Comparison of ENCODE assay signal across 1 cellular context in the genomic region with DNA sequence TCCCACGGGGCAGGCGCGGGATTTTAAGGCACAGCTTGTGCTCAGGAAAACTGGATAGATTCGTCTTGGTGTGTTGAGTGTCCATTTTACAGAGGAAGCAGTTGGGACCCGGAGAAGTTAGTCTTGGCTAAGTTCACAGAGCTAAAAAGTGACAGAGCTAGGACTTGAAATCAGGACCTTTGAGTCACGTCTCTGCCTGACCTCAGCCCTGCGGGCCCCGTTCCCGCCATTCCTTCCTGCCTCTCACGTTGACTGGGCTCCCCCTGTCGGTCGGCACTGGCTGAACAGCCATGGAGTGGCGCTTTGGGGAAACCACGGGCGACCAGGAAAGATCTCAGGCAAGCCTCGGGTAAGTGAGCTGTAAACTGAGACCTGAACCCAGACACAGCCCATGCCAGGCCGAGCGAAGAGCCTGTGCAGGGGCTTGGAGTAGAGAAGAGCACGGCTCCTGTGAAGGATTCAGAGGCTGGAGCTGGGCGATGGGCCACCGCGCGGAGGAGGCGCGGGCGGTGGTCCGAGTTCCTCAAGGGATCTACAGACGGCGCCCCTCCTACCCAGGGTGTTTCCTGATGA.
TF ChIP-seq lines count a peak whose summit lies in the region.

No MANE protein-coding gene starts in this region.

TF ChIP-seq in HepG2, 621 proteins besides CTCF, POLR2A, EP300 and RAD21 (continued from another document and continues in another):
- TF ChIP-seq ZBTB34 (CRISPR knock-in tag; IDR thresholded peaks at IDR 0.05): no peak
- TF ChIP-seq NFIC (IDR thresholded peaks at IDR 0.05; ENCODE audit: low read length): no peak
- TF ChIP-seq TEAD3 (CRISPR knock-in tag; optimal IDR thresholded peaks at IDR 0.05; ENCODE audit: borderline replicate concordance): peak; percentile 73
- TF ChIP-seq, protein P1, sequence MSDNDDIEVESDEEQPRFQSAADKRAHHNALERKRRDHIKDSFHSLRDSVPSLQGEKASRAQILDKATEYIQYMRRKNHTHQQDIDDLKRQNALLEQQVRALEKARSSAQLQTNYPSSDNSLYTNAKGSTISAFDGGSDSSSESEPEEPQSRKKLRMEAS (IDR thresholded peaks at IDR 0.05): peak; percentile 91
- no peak for TF ChIP-seq ZNF282 (IDR thresholded peaks at IDR 0.05; ENCODE audit: partially characterized antibody)
- peak; percentile 55; the same call in 1 of the 2 replicates for TF ChIP-seq SMAD1 (CRISPR knock-in tag; IDR thresholded peaks at IDR 0.05; ENCODE audit: borderline replicate concordance, low read depth)
- TF ChIP-seq TCF12 (IDR thresholded peaks at IDR 0.05): no peak
- TF ChIP-seq TCF12 (CRISPR knock-in tag; IDR thresholded peaks at IDR 0.05): no peak
- TF ChIP-seq ZNF274 (CRISPR knock-in tag; IDR thresholded peaks at IDR 0.05): no peak
- TF ChIP-seq DDIT3 (CRISPR knock-in tag; IDR thresholded peaks at IDR 0.05): no peak
- TF ChIP-seq, protein P2, sequence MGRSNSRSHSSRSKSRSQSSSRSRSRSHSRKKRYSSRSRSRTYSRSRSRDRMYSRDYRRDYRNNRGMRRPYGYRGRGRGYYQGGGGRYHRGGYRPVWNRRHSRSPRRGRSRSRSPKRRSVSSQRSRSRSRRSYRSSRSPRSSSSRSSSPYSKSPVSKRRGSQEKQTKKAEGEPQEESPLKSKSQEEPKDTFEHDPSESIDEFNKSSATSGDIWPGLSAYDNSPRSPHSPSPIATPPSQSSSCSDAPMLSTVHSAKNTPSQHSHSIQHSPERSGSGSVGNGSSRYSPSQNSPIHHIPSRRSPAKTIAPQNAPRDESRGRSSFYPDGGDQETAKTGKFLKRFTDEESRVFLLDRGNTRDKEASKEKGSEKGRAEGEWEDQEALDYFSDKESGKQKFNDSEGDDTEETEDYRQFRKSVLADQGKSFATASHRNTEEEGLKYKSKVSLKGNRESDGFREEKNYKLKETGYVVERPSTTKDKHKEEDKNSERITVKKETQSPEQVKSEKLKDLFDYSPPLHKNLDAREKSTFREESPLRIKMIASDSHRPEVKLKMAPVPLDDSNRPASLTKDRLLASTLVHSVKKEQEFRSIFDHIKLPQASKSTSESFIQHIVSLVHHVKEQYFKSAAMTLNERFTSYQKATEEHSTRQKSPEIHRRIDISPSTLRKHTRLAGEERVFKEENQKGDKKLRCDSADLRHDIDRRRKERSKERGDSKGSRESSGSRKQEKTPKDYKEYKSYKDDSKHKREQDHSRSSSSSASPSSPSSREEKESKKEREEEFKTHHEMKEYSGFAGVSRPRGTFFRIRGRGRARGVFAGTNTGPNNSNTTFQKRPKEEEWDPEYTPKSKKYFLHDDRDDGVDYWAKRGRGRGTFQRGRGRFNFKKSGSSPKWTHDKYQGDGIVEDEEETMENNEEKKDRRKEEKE (IDR thresholded peaks at IDR 0.05): no peak
- TF ChIP-seq MATR3 (CRISPR knock-in tag; IDR thresholded peaks at IDR 0.05): no peak
- TF ChIP-seq SMAD9 (CRISPR knock-in tag; IDR thresholded peaks at IDR 0.05): no peak
- no peak for TF ChIP-seq NR2F2 (IDR thresholded peaks at IDR 0.05; ENCODE audit: borderline replicate concordance, low read depth)
- TF ChIP-seq MEIS1 (CRISPR knock-in tag; IDR thresholded peaks at IDR 0.05; ENCODE audit: borderline replicate concordance): no peak
- TF ChIP-seq ELF1 (CRISPR knock-in tag; IDR thresholded peaks at IDR 0.05): peak; percentile 39; the same call in 1 of the 2 replicates
- TF ChIP-seq ZBTB21 (CRISPR knock-in tag; IDR thresholded peaks at IDR 0.05): no peak
- no peak for TF ChIP-seq AKAP8 (CRISPR knock-in tag; IDR thresholded peaks at IDR 0.05)
- no peak for TF ChIP-seq CSRNP1 (CRISPR knock-in tag; IDR thresholded peaks at IDR 0.05)
- TF ChIP-seq ZFX (CRISPR knock-in tag; IDR thresholded peaks at IDR 0.05; ENCODE audit: low read depth): peak; percentile 22; the same call in 1 of the 2 replicates
- no peak for TF ChIP-seq GLMP (CRISPR knock-in tag; IDR thresholded peaks at IDR 0.05; ENCODE audit: borderline replicate concordance)
- TF ChIP-seq NKX3-1 (CRISPR knock-in tag; IDR thresholded peaks at IDR 0.05): no peak
- TF ChIP-seq, protein P3, sequence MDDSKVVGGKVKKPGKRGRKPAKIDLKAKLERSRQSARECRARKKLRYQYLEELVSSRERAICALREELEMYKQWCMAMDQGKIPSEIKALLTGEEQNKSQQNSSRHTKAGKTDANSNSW (CRISPR knock-in tag; IDR thresholded peaks at IDR 0.05; ENCODE audit: borderline replicate concordance): no peak
- TF ChIP-seq ZNF205 (CRISPR knock-in tag; IDR thresholded peaks at IDR 0.05): 0 out of 2 replicates have a peak, but pooled peaks have one; percentile 28
- TF ChIP-seq, protein P4, sequence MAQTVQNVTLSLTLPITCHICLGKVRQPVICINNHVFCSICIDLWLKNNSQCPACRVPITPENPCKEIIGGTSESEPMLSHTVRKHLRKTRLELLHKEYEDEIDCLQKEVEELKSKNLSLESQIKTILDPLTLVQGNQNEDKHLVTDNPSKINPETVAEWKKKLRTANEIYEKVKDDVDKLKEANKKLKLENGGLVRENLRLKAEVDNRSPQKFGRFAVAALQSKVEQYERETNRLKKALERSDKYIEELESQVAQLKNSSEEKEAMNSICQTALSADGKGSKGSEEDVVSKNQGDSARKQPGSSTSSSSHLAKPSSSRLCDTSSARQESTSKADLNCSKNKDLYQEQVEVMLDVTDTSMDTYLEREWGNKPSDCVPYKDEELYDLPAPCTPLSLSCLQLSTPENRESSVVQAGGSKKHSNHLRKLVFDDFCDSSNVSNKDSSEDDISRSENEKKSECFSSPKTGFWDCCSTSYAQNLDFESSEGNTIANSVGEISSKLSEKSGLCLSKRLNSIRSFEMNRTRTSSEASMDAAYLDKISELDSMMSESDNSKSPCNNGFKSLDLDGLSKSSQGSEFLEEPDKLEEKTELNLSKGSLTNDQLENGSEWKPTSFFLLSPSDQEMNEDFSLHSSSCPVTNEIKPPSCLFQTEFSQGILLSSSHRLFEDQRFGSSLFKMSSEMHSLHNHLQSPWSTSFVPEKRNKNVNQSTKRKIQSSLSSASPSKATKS (CRISPR knock-in tag; IDR thresholded peaks at IDR 0.05): no peak
- TF ChIP-seq THAP11 (CRISPR knock-in tag; IDR thresholded peaks at IDR 0.05): no peak; the same call in 1 of the 2 replicates
- no peak for TF ChIP-seq PTBP1 (IDR thresholded peaks at IDR 0.05; ENCODE audit: low read depth, low read length, poor library complexity, severe bottlenecking)
- TF ChIP-seq MBNL3 (CRISPR knock-in tag; conservative IDR thresholded peaks at IDR 0.05): no peak
- TF ChIP-seq, protein P5, sequence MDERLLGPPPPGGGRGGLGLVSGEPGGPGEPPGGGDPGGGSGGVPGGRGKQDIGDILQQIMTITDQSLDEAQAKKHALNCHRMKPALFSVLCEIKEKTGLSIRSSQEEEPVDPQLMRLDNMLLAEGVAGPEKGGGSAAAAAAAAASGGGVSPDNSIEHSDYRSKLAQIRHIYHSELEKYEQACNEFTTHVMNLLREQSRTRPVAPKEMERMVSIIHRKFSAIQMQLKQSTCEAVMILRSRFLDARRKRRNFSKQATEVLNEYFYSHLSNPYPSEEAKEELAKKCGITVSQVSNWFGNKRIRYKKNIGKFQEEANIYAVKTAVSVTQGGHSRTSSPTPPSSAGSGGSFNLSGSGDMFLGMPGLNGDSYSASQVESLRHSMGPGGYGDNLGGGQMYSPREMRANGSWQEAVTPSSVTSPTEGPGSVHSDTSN (CRISPR knock-in tag; IDR thresholded peaks at IDR 0.05): no peak
- TF ChIP-seq, protein P6, sequence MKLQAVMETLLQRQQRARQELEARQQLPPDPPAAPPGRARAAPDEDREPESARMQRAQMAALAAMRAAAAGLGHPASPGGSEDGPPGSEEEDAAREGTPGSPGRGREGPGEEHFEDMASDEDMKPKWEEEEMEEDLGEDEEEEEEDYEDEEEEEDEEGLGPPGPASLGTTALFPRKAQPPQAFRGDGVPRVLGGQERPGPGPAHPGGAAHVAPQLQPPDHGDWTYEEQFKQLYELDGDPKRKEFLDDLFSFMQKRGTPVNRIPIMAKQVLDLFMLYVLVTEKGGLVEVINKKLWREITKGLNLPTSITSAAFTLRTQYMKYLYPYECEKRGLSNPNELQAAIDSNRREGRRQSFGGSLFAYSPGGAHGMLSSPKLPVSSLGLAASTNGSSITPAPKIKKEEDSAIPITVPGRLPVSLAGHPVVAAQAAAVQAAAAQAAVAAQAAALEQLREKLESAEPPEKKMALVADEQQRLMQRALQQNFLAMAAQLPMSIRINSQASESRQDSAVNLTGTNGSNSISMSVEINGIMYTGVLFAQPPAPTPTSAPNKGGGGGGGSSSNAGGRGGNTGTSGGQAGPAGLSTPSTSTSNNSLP (IDR thresholded peaks at IDR 0.05; ENCODE audit: low read depth, low read length): no peak
- TF ChIP-seq, protein P7, sequence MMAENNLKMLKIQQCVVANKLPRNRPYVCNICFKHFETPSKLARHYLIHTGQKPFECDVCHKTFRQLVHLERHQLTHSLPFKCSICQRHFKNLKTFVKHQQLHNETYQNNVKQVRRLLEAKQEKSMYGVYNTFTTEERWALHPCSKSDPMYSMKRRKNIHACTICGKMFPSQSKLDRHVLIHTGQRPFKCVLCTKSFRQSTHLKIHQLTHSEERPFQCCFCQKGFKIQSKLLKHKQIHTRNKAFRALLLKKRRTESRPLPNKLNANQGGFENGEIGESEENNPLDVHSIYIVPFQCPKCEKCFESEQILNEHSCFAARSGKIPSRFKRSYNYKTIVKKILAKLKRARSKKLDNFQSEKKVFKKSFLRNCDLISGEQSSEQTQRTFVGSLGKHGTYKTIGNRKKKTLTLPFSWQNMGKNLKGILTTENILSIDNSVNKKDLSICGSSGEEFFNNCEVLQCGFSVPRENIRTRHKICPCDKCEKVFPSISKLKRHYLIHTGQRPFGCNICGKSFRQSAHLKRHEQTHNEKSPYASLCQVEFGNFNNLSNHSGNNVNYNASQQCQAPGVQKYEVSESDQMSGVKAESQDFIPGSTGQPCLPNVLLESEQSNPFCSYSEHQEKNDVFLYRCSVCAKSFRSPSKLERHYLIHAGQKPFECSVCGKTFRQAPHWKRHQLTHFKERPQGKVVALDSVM (CRISPR knock-in tag; IDR thresholded peaks at IDR 0.05): no peak
- TF ChIP-seq, protein P8, sequence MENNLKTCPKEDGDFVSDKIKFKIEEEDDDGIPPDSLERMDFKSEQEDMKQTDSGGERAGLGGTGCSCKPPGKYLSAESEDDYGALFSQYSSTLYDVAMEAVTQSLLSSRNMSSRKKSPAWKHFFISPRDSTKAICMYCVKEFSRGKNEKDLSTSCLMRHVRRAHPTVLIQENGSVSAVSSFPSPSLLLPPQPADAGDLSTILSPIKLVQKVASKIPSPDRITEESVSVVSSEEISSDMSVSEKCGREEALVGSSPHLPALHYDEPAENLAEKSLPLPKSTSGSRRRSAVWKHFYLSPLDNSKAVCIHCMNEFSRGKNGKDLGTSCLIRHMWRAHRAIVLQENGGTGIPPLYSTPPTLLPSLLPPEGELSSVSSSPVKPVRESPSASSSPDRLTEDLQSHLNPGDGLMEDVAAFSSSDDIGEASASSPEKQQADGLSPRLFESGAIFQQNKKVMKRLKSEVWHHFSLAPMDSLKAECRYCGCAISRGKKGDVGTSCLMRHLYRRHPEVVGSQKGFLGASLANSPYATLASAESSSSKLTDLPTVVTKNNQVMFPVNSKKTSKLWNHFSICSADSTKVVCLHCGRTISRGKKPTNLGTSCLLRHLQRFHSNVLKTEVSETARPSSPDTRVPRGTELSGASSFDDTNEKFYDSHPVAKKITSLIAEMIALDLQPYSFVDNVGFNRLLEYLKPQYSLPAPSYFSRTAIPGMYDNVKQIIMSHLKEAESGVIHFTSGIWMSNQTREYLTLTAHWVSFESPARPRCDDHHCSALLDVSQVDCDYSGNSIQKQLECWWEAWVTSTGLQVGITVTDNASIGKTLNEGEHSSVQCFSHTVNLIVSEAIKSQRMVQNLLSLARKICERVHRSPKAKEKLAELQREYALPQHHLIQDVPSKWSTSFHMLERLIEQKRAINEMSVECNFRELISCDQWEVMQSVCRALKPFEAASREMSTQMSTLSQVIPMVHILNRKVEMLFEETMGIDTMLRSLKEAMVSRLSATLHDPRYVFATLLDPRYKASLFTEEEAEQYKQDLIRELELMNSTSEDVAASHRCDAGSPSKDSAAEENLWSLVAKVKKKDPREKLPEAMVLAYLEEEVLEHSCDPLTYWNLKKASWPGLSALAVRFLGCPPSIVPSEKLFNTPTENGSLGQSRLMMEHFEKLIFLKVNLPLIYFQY (CRISPR knock-in tag; IDR thresholded peaks at IDR 0.05; ENCODE audit: borderline replicate concordance): no peak
- peak; percentile 51 for TF ChIP-seq SAP130 (CRISPR knock-in tag; IDR thresholded peaks at IDR 0.05; ENCODE audit: low read depth)
- TF ChIP-seq RFX5 (IDR thresholded peaks at IDR 0.05; ENCODE audit: low read depth, low read length): no peak
- no peak for TF ChIP-seq ZC3H4 (CRISPR knock-in tag; IDR thresholded peaks at IDR 0.05; ENCODE audit: borderline replicate concordance)
- peak; percentile 69 for TF ChIP-seq ZNF788 (CRISPR knock-in tag; IDR thresholded peaks at IDR 0.05; ENCODE audit: borderline replicate concordance)
- no peak for TF ChIP-seq TAF15 (IDR thresholded peaks at IDR 0.05; ENCODE audit: low read depth, low read length, poor library complexity, severe bottlenecking)
- TF ChIP-seq NR1H2 (CRISPR knock-in tag; IDR thresholded peaks at IDR 0.05; ENCODE audit: borderline replicate concordance, low read depth): peak; percentile 54; the same call in 1 of the 2 replicates
- no peak for TF ChIP-seq ZNF841 (CRISPR knock-in tag; IDR thresholded peaks at IDR 0.05; ENCODE audit: borderline replicate concordance)
